In genomic region chr18:31707815-31708214, GRCh38 we compare ENCODE assay signal across 39 cellular contexts. TPM values are rescaled to one million over a fixed set of nuclear protein-coding genes. Genes with fewer than 3 reads are reported as not detected.
"Had no signal": no experiment of that assay in that cellular context is flagged by ENCODE, and none has a peak within 500 bp of the region (broad histone marks: within the 10 kb centered on the region; RNA-seq: fewer than 3 reads in every experiment).

No MANE protein-coding gene starts in this region.

- H3K4me3 ChIP-seq: MG63 had no signal

- H3K27me3 ChIP-seq: MG63 had no signal

- H3K36me3 ChIP-seq: MG63 had no signal

- DNase-seq: Karpas-422, Kasumi-1, MG63, MM.1S, MV-4-11, NCI-H1048, NCI-H1092, NCI-H1092 treated with DMSO at 0.1 percent for 48 hours, NCI-H1105, NCI-H1105 treated with DMSO at 0.1 percent for 48 hours, NCI-H1417, NCI-H1417 treated with DMSO at 0.1 percent for 48 hours, NCI-H1436, NCI-H1436 treated with DMSO at 0.1 percent for 48 hours, NCI-H146, NCI-H1694, NCI-H1694 treated with DMSO at 0.1 percent for 48 hours, NCI-H187, NCI-H187 treated with DMSO at 0.1 percent for 48 hours, NCI-H1930, NCI-H2029, NCI-H2029 treated with DMSO at 0.1 percent for 48 hours, NCI-H2081, NCI-H2081 treated with DMSO at 0.1 percent for 48 hours, NCI-H2107, NCI-H2171, NCI-H2171 treated with DMSO at 0.1 percent for 48 hours, NCI-H2227 treated with DMSO at 0.1 percent for 48 hours, NCI-H226, NCI-H345, NCI-H446, NCI-H446 treated with DMSO at 0.1 percent for 48 hours, NCI-H510A, NCI-H510A treated with DMSO at 0.1 percent for 48 hours, NCI-H524 had no signal

- H3K9me3 ChIP-seq: MG63 had no signal

RNA-seq across cellular contexts. Expression of gene B4GALT6, which starts 23.4 kb away (rescaled TPM):
- total RNA-seq: LHCN-M2 had no signal

RNA-seq across cellular contexts. Expression of gene SLC25A52, which starts 52.9 kb away (rescaled TPM):
- total RNA-seq: LHCN-M2, M059J, MCF 10A, NCI-H460 had no signal
